In genomic region chr6:111367393-111368088, GRCh38 we compare ENCODE assay signal across 19 cellular contexts.
DNase-seq lines count a peak whose midpoint lies in the region; ATAC-seq and TF ChIP-seq lines count a peak whose summit lies in the region.
"Had no signal": no experiment of that assay in that cellular context is flagged by ENCODE, and none has a peak within 500 bp of the region (broad histone marks: within the 10 kb centered on the region; RNA-seq: fewer than 3 reads in every experiment).

No MANE protein-coding gene starts in this region.

- H3K27ac Mint-ChIP-seq in activated CD8-positive, alpha-beta memory T cell treated with anti-CD3 and anti-CD28 coated beads, Interleukin-2, amount 10 ng/mL, durations not matched to agents 7 days and 5 days = peak overlapping the region; percentile 52
- no peak overlapping the region for H3K27ac Mint-ChIP-seq in activated CD8-positive, alpha-beta T cell treated with anti-CD3 and anti-CD28 coated beads, Interleukin-2, amount 10 ng/mL, durations not matched to agents 7 days and 5 days
- no peak overlapping the region for H3K27ac Mint-ChIP-seq in stimulated activated effector memory CD8-positive, alpha-beta T cell treated with anti-CD3 and anti-CD28 coated beads, Interleukin-12 subunit alpha, Interleukin-12 subunit beta, amount 100 ng/mL, for 72 hours
- H3K27ac Mint-ChIP-seq: CD4-positive, alpha-beta memory T cell; mesothelial cell of epicardium; T-helper 17 cell had no signal

- TF ChIP-seq CTCF in HEK293 (tag by site-specific recombination; IDR thresholded peaks at IDR 0.05) = no peak

- no peak overlapping the region for H3K4me3 ChIP-seq in HEK293 (ENCODE audit: low read depth, low read length)
- H3K4me3 ChIP-seq: A549, cardiac muscle cell, MG63 had no signal

- POLR2A ChIA-PET in HEK293 (lab: Yijun Ruan, JAX) = no interaction called here
- POLR2A ChIA-PET in activated CD8-positive, alpha-beta T cell treated with anti-CD3 and anti-CD28 coated beads, Interleukin-2, amount 10 ng/mL, durations not matched to agents 7 days and 5 days (lab: Charles Lee) = interaction anchor here (0.6 kb wide), 1 partner anchor 329 kb away, joined by 3 read pairs; no protein-coding TSS in a partner anchor

- no peaks in the 10 kb centered on the region for H3K4me1 ChIP-seq in HEK293 (ENCODE audit: control insufficient read depth, insufficient read depth, low read length)
- H3K4me1 ChIP-seq: A549 had no signal

- no peaks in the 10 kb centered on the region for H3K27me3 Mint-ChIP-seq in activated CD8-positive, alpha-beta memory T cell treated with anti-CD3 and anti-CD28 coated beads, Interleukin-2, amount 10 ng/mL, durations not matched to agents 7 days and 5 days
- H3K27me3 Mint-ChIP-seq in activated CD8-positive, alpha-beta T cell treated with anti-CD3 and anti-CD28 coated beads, Interleukin-2, amount 10 ng/mL, durations not matched to agents 7 days and 5 days (ENCODE audit: low read depth) = no peaks in the 10 kb centered on the region
- H3K27me3 Mint-ChIP-seq: CD4-positive, alpha-beta memory T cell; T-helper 17 cell had no signal

- no peaks in the 10 kb centered on the region for H3K9me3 ChIP-seq in HEK293 (ENCODE audit: control insufficient read depth, insufficient read depth, low read depth, low read length)
- H3K9me3 ChIP-seq: A549, MG63 had no signal

- H3K27ac ChIP-seq in HEK293 (ENCODE audit: extremely low read depth, low read depth, low read length) = no peak overlapping the region
- H3K27ac ChIP-seq: A549, cardiac muscle cell had no signal

- H3K4me3 Mint-ChIP-seq in activated CD8-positive, alpha-beta memory T cell treated with anti-CD3 and anti-CD28 coated beads, Interleukin-2, amount 10 ng/mL, durations not matched to agents 7 days and 5 days = no peak overlapping the region
- H3K4me3 Mint-ChIP-seq in activated CD8-positive, alpha-beta T cell treated with anti-CD3 and anti-CD28 coated beads, Interleukin-2, amount 10 ng/mL, durations not matched to agents 7 days and 5 days = no peak overlapping the region
- no peak overlapping the region for H3K4me3 Mint-ChIP-seq in stimulated activated effector memory CD8-positive, alpha-beta T cell treated with anti-CD3 and anti-CD28 coated beads, Interleukin-12 subunit alpha, Interleukin-12 subunit beta, amount 100 ng/mL, for 72 hours
- H3K4me3 Mint-ChIP-seq: CD4-positive, alpha-beta memory T cell; mesothelial cell of epicardium; T-helper 17 cell had no signal

- DNase-seq in activated CD8-positive, alpha-beta memory T cell treated with anti-CD3 and anti-CD28 coated beads, Interleukin-2, amount 10 ng/mL, durations not matched to agents 7 days and 5 days = peak; percentile 77
- no peak for DNase-seq in activated CD8-positive, alpha-beta memory T cell treated with anti-CD3 and anti-CD28 coated beads for 24 hours
- peak; percentile 48 for DNase-seq in activated CD8-positive, alpha-beta T cell treated with anti-CD3 and anti-CD28 coated beads, Interleukin-2, amount 10 ng/mL, durations not matched to agents 7 days and 5 days
- DNase-seq in stimulated activated effector memory CD8-positive, alpha-beta T cell treated with anti-CD3 and anti-CD28 coated beads, Interleukin-12 subunit alpha, Interleukin-12 subunit beta, amount 100 ng/mL, for 72 hours (ENCODE audit: low spot score in 2 of 2) = no peak
- no peak for DNase-seq in retina
- DNase-seq in glomerular visceral epithelial cell (ENCODE audit: extremely low spot score) = no peak
- no peak for DNase-seq in NCI-H1436 (lab: John Stamatoyannopoulos, UW)
- DNase-seq: activated gamma-delta T cell treated with Interleukin-2 at 50 U/mL for 16 hours; CD4-positive, alpha-beta memory T cell; effector memory CD4-positive, alpha-beta T cell; EL; MG63; NCI-H748 treated with DMSO at 0.1 percent for 48 hours; stimulated activated naive CD4-positive, alpha-beta T cell; T-helper 17 cell had no signal

- H3K4me1 Mint-ChIP-seq in activated CD8-positive, alpha-beta memory T cell treated with anti-CD3 and anti-CD28 coated beads, Interleukin-2, amount 10 ng/mL, durations not matched to agents 7 days and 5 days = peaks cover 18% of the 10 kb centered on the region
- H3K4me1 Mint-ChIP-seq in activated CD8-positive, alpha-beta T cell treated with anti-CD3 and anti-CD28 coated beads, Interleukin-2, amount 10 ng/mL, durations not matched to agents 7 days and 5 days (ENCODE audit: low read depth) = peaks cover 13% of the 10 kb centered on the region
- peaks cover 14% of the 10 kb centered on the region for H3K4me1 Mint-ChIP-seq in stimulated activated effector memory CD8-positive, alpha-beta T cell treated with anti-CD3 and anti-CD28 coated beads, Interleukin-12 subunit alpha, Interleukin-12 subunit beta, amount 100 ng/mL, for 72 hours
- H3K4me1 Mint-ChIP-seq: mesothelial cell of epicardium had no signal

- peaks cover 19% of the 10 kb centered on the region for H3K36me3 Mint-ChIP-seq in activated CD8-positive, alpha-beta memory T cell treated with anti-CD3 and anti-CD28 coated beads, Interleukin-2, amount 10 ng/mL, durations not matched to agents 7 days and 5 days
- peaks cover 21% of the 10 kb centered on the region for H3K36me3 Mint-ChIP-seq in activated CD8-positive, alpha-beta T cell treated with anti-CD3 and anti-CD28 coated beads, Interleukin-2, amount 10 ng/mL, durations not matched to agents 7 days and 5 days (ENCODE audit: low read depth)
- peaks cover 17% of the 10 kb centered on the region for H3K36me3 Mint-ChIP-seq in stimulated activated effector memory CD8-positive, alpha-beta T cell treated with anti-CD3 and anti-CD28 coated beads, Interleukin-12 subunit alpha, Interleukin-12 subunit beta, amount 100 ng/mL, for 72 hours

- CTCF ChIA-PET in activated CD8-positive, alpha-beta memory T cell treated with anti-CD3 and anti-CD28 coated beads, Interleukin-2, amount 10 ng/mL, durations not matched to agents 7 days and 5 days (lab: Charles Lee) = interaction anchor here (1.2 to 1.6 kb wide), 4 partner anchors 11 to 238 kb away, joined by 3 to 6 read pairs (median 4); partner anchors contain the start of gene TRAF3IP2
- CTCF ChIA-PET in HEK293 (lab: Yijun Ruan, JAX) = interaction anchor here (0.9 kb wide), 1 partner anchor 111 kb away, joined by 4 read pairs; no protein-coding TSS in a partner anchor
- CTCF ChIA-PET in activated CD8-positive, alpha-beta T cell treated with anti-CD3 and anti-CD28 coated beads, Interleukin-2, amount 10 ng/mL, durations not matched to agents 7 days and 5 days (lab: Charles Lee) = interaction anchor here (1.8 to 1.9 kb wide), 2 partner anchors 109 to 111 kb away, joined by 8 to 10 read pairs; a partner anchor contains a TSS

- ATAC-seq in activated CD8-positive, alpha-beta memory T cell treated with anti-CD3 and anti-CD28 coated beads, Interleukin-2, amount 10 ng/mL, durations not matched to agents 7 days and 5 days = peak; percentile 97
- peak; percentile 58 for ATAC-seq in activated CD8-positive, alpha-beta T cell treated with anti-CD3 and anti-CD28 coated beads, Interleukin-2, amount 10 ng/mL, durations not matched to agents 7 days and 5 days
- peak; percentile 83 for ATAC-seq in stimulated activated effector memory CD8-positive, alpha-beta T cell treated with anti-CD3 and anti-CD28 coated beads, Interleukin-12 subunit alpha, Interleukin-12 subunit beta, amount 100 ng/mL, for 72 hours
- ATAC-seq: A549, T-helper 17 cell had no signal

- no peaks in the 10 kb centered on the region for H3K9me3 Mint-ChIP-seq in activated CD8-positive, alpha-beta memory T cell treated with anti-CD3 and anti-CD28 coated beads, Interleukin-2, amount 10 ng/mL, durations not matched to agents 7 days and 5 days (ENCODE audit: low read depth)
- no peaks in the 10 kb centered on the region for H3K9me3 Mint-ChIP-seq in activated CD8-positive, alpha-beta T cell treated with anti-CD3 and anti-CD28 coated beads, Interleukin-2, amount 10 ng/mL, durations not matched to agents 7 days and 5 days (ENCODE audit: insufficient read depth)
- H3K9me3 Mint-ChIP-seq in stimulated activated effector memory CD8-positive, alpha-beta T cell treated with anti-CD3 and anti-CD28 coated beads, Interleukin-12 subunit alpha, Interleukin-12 subunit beta, amount 100 ng/mL, for 72 hours = no peaks in the 10 kb centered on the region
- H3K9me3 Mint-ChIP-seq: CD4-positive, alpha-beta memory T cell; mesothelial cell of epicardium had no signal

- H3K36me3 ChIP-seq in HEK293 (ENCODE audit: control insufficient read depth in 2 of 2, insufficient read depth in 1 of 2, low read length in 2 of 2) = peaks cover 4 to 41% of the 10 kb centered on the region in 2 experiments; a peak in 1 of 3 replicates

TF ChIP-seq in HEK293, 187 proteins besides CTCF, POLR2A, EP300 and RAD21:
- TF ChIP-seq ZNF561 (tag by site-specific recombination; IDR thresholded peaks at IDR 0.05; ENCODE audit: borderline replicate concordance) (no peak), SCRT2 (tag by site-specific recombination; IDR thresholded peaks at IDR 0.05) (0 out of 2 replicates have a peak, but pooled peaks have one; percentile 9), KLF16 (tag by site-specific recombination; IDR thresholded peaks at IDR 0.05) (no peak), ZNF140 (tag by site-specific recombination; IDR thresholded peaks at IDR 0.05) (no peak), ZNF623 (tag by site-specific recombination; IDR thresholded peaks at IDR 0.05) (no peak), ZNF513 (tag by site-specific recombination; IDR thresholded peaks at IDR 0.05) (peak; percentile 58), ZBTB21 (tag by site-specific recombination; IDR thresholded peaks at IDR 0.05) (no peak), EGR2 (tag by site-specific recombination; IDR thresholded peaks at IDR 0.05; ENCODE audit: low read depth) (no peak), ZNF223 (tag by site-specific recombination; IDR thresholded peaks at IDR 0.05) (no peak)

Comparison
In these comparisons a context has a peak if more than half of its experiments do, and no peak if none do; other contexts are left out.
1. DNase-seq: peak in activated CD8-positive, alpha-beta memory T cell treated with anti-CD3 and anti-CD28 coated beads, Interleukin-2, amount 10 ng/mL, durations not matched to agents 7 days and 5 days (single experiment) and activated CD8-positive, alpha-beta T cell treated with anti-CD3 and anti-CD28 coated beads, Interleukin-2, amount 10 ng/mL, durations not matched to agents 7 days and 5 days (single experiment); none in activated CD8-positive, alpha-beta memory T cell treated with anti-CD3 and anti-CD28 coated beads for 24 hours (single experiment), stimulated activated effector memory CD8-positive, alpha-beta T cell treated with anti-CD3 and anti-CD28 coated beads, Interleukin-12 subunit alpha, Interleukin-12 subunit beta, amount 100 ng/mL, for 72 hours (0 of 2), retina (single experiment), glomerular visceral epithelial cell (single experiment) and NCI-H1436 (single experiment).
2. Peak in every context shown above with its lines, with median percentiles within 50 percentile points of each other: ATAC-seq.